8 cellular contexts compared by ENCODE assay signal in genomic region chr7:2527505-2528464, GRCh38. TPM values are rescaled to one million over a fixed set of nuclear protein-coding genes. Genes with fewer than 3 reads are reported as not detected.
DNase-seq lines count a peak whose midpoint lies in the region; ATAC-seq, FAIRE-seq and TF ChIP-seq lines count a peak whose summit lies in the region.

No MANE protein-coding gene starts in this region.

- H3K27ac Mint-ChIP-seq in astrocyte (ENCODE audit: unreplicated experiment): peak overlapping the region; percentile 34

- CTCF ChIA-PET in PC-3 (lab: Charles Lee): no interaction called here

- ATAC-seq in PC-3 (peak; percentile 29), mucosa of descending colon (no peak), GM21529 (IDR thresholded peaks at IDR 0.05; ENCODE audit: unreplicated experiment) (no peak), GM21447 (IDR thresholded peaks at IDR 0.05; ENCODE audit: unreplicated experiment) (no peak)

- H3K36me3 ChIP-seq in PC-3 (ENCODE audit: low read depth, low read length) (no peaks in the 10 kb centered on the region), astrocyte (ENCODE audit: insufficient read depth, low read length) (peaks cover 4% of the 10 kb centered on the region), mucosa of descending colon (ENCODE audit: low read depth) (no peaks in the 10 kb centered on the region)

- peaks cover 20% of the 10 kb centered on the region for H3K4me1 Mint-ChIP-seq in astrocyte (ENCODE audit: low read depth, unreplicated experiment)

- no peaks in the 10 kb centered on the region for H3K27me3 Mint-ChIP-seq in astrocyte (ENCODE audit: low read depth, unreplicated experiment)

- BruUV-seq in PC-3 (replicated peaks; lab: Mats Ljungman, UMichigan): no TSS peak

- H3K79me2 ChIP-seq in PC-3 (ENCODE audit: low read length) (no peaks in the 10 kb centered on the region), astrocyte (ENCODE audit: insufficient read depth, low read length) (peaks cover 17% of the 10 kb centered on the region)

- H3K27me3 ChIP-seq in PC-3 (ENCODE audit: low read length) (no peaks in the 10 kb centered on the region), astrocyte (ENCODE audit: insufficient read depth, low read length) (no peaks in the 10 kb centered on the region)

- FAIRE-seq in astrocyte (lab: Jason Lieb, UNC): no peak

- peak overlapping the region; percentile 26 for H3K27ac ChIP-seq in PC-3 (ENCODE audit: low read length)
- H3K27ac ChIP-seq in astrocyte (ENCODE audit: low read depth, low read length): peak overlapping the region; percentile 26

- H3K9me2 ChIP-seq in PC-3 (replicated peaks; ENCODE audit: low read length): no peaks in the 10 kb centered on the region

- DNase-seq in NCI-H2081 (lab: John Stamatoyannopoulos, UW): peak; percentile 54 to 73
- DNase-seq in NCI-H2081 treated with DMSO at 0.1 percent for 48 hours (lab: John Stamatoyannopoulos, UW): no peak
- peak; percentile 82 for DNase-seq in PC-3
- DNase-seq in astrocyte (ENCODE audit: low read depth): peak; percentile 70
- peak; percentile 59 to 77 (median 62) for DNase-seq in mucosa of descending colon
- no peak for DNase-seq in iPS-NIHi11 (ENCODE audit: low spot score)

- no peaks in the 10 kb centered on the region for H4K20me1 ChIP-seq in PC-3 (ENCODE audit: low read length)
- peaks cover 39% of the 10 kb centered on the region for H4K20me1 ChIP-seq in astrocyte (ENCODE audit: insufficient read depth, low read length)

- no peak overlapping the region for H3K4me3 ChIP-seq in PC-3 (ENCODE audit: low read length)
- H3K4me3 ChIP-seq in astrocyte (ENCODE audit: insufficient read depth, low read depth, low read length): no peak overlapping the region
- H3K4me3 ChIP-seq in mucosa of descending colon: no peak overlapping the region

- peaks cover 8% of the 10 kb centered on the region for H3F3A ChIP-seq in PC-3 (ENCODE audit: low read length, unreplicated experiment)

- peaks cover 61% of the 10 kb centered on the region for H3K4me1 ChIP-seq in PC-3 (ENCODE audit: insufficient read depth, low read length)
- H3K4me1 ChIP-seq in astrocyte (ENCODE audit: insufficient read depth, low read length): peaks cover 64% of the 10 kb centered on the region
- H3K4me1 ChIP-seq in mucosa of descending colon (ENCODE audit: low read depth): peaks cover 86% of the 10 kb centered on the region

- intact Hi-C loops in PC-3 (cut with micrococcal nuclease) (no loop called here), mucosa of descending colon (cut with DNase I, micrococcal nuclease) (no loop called here)

- H3K4me3 Mint-ChIP-seq in astrocyte (ENCODE audit: unreplicated experiment): peak overlapping the region; percentile 62

- TF ChIP-seq CTCF in PC-3 (conservative IDR thresholded peaks at IDR 0.05; ENCODE audit: low read depth, low read length): no peak
- TF ChIP-seq CTCF in astrocyte (IDR thresholded peaks at IDR 0.05; ENCODE audit: insufficient read depth, low read depth, low read length): no peak
- TF ChIP-seq CTCF in mucosa of descending colon (IDR thresholded peaks at IDR 0.05): no peak

- no peaks in the 10 kb centered on the region for H3K9me3 Mint-ChIP-seq in astrocyte (ENCODE audit: unreplicated experiment)

- no peak overlapping the region for H2AFZ ChIP-seq in PC-3 (ENCODE audit: low read length)
- no peak overlapping the region for H2AFZ ChIP-seq in astrocyte (ENCODE audit: low read depth, low read length)

- POLR2A ChIA-PET in PC-3 (lab: Charles Lee; ENCODE audit: unreplicated experiment): no interaction called here

- H3K36me3 Mint-ChIP-seq in astrocyte (ENCODE audit: low read depth, unreplicated experiment): peaks cover 2% of the 10 kb centered on the region

- H3K4me2 ChIP-seq in PC-3 (ENCODE audit: low read length): peak overlapping the region; percentile 56
- H3K4me2 ChIP-seq in astrocyte (ENCODE audit: low read length): peak overlapping the region; percentile 18

- H3K9ac ChIP-seq in PC-3 (ENCODE audit: low read length): no peak overlapping the region
- H3K9ac ChIP-seq in astrocyte (ENCODE audit: low read length): no peak overlapping the region

- H3K9me3 ChIP-seq in PC-3 (ENCODE audit: low read length) (no peaks in the 10 kb centered on the region), astrocyte (ENCODE audit: insufficient read depth, low read depth, low read length) (no peaks in the 10 kb centered on the region), mucosa of descending colon (no peaks in the 10 kb centered on the region)

RNA-seq across cellular contexts. Expression of gene LFNG, which starts 8.2 kb away (rescaled TPM):
- total RNA-seq in PC-3 (2014; rRNA removed) (4.8 and 7.7 TPM in 2 replicates), astrocyte (58.6 and 76.9 TPM in 2 replicates), mucosa of descending colon (10 to 100 TPM; 31.7 to 95.0 (median 71.7) TPM)

RNA-seq across cellular contexts. Expression of gene BRAT1, which starts 27.5 kb away (rescaled TPM):
- 65.2 and 76.3 TPM in 2 replicates for total RNA-seq in PC-3 (2014; rRNA removed)
- 18.7 and 19.7 TPM in 2 replicates for total RNA-seq in astrocyte
- 10 to 100 TPM; 20.7 to 27.9 (median 22.1) TPM for total RNA-seq in mucosa of descending colon

RNA-seq across cellular contexts. Expression of gene IQCE, which starts 31.0 kb away (rescaled TPM):
- total RNA-seq in PC-3 (2014; rRNA removed) (9.7 and 24.7 TPM in 2 replicates), astrocyte (13.1 and 13.8 TPM in 2 replicates), mucosa of descending colon (10 to 100 TPM; 27.9 to 41.2 (median 35.9) TPM)

RNA-seq across cellular contexts. Expression of gene GRIFIN, which starts 51.6 kb away (rescaled TPM):
- not detected in 2 replicates for total RNA-seq in PC-3 (2014; rRNA removed)
- not detected in 2 replicates for total RNA-seq in astrocyte
- not detected for total RNA-seq in mucosa of descending colon

Comparison
In these comparisons a context has a peak if more than half of its experiments do, and no peak if none do; other contexts are left out.
1. DNase-seq: peak in NCI-H2081 (2 of 2), PC-3 (single experiment), astrocyte (single experiment) and mucosa of descending colon (3 of 3); none in NCI-H2081 treated with DMSO at 0.1 percent for 48 hours (single experiment) and iPS-NIHi11 (single experiment).